Comparison of ENCODE assay signal across 18 cellular contexts in the genomic region with DNA sequence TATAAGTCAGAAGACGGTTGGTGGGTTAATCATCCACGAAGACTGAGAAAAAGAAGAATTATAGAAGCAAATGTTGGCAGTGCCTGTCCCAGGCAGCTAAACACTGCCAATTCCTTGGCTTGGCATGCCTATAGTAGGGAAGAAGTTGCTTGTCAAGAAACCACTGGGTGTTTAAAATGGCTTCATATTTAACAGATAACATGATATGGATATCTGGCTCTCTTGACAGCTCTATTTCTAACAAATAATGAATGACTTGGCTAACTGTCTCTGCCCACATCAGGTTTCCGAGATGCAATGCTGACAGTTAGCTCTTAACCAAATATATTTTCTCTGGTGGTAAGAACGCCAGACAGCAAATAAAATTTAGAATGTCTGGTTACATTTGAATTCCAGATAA.
A peak's percentile ranks its signal among the peaks of the same experiment; 100 is the strongest.
DNase-seq lines count a peak whose midpoint lies in the region; ATAC-seq and TF ChIP-seq lines count a peak whose summit lies in the region.
"Had no signal": no experiment of that assay in that cellular context is flagged by ENCODE, and none has a peak within 500 bp of the region (broad histone marks: within the 10 kb centered on the region; RNA-seq: fewer than 3 reads in every experiment).

No MANE protein-coding gene starts in this region.

- no peak overlapping the region for H3K9ac ChIP-seq in endodermal cell (ENCODE audit: extremely low read depth, low read length, poor library complexity, severe bottlenecking)
- H3K9ac ChIP-seq: BLaER1 had no signal

- H3K4me3 Mint-ChIP-seq in endodermal cell, result no peak overlapping the region
- H3K4me3 Mint-ChIP-seq: CD4-positive, alpha-beta memory T cell had no signal

- H3K27ac Mint-ChIP-seq in endodermal cell, result no peak overlapping the region

- TF ChIP-seq CTCF in psoas muscle (IDR thresholded peaks at IDR 0.05) (no peak), endodermal cell (conservative IDR thresholded peaks at IDR 0.05) (no peak)

- H3K9me3 ChIP-seq in psoas muscle (no peaks in the 10 kb centered on the region), endodermal cell (ENCODE audit: control insufficient read depth, low read length) (no peaks in the 10 kb centered on the region)
- H3K9me3 ChIP-seq: A549, BLaER1, SJCRH30 had no signal

- peaks cover 5% of the 10 kb centered on the region for H3K36me3 Mint-ChIP-seq in endodermal cell (ENCODE audit: low read depth)
- H3K36me3 Mint-ChIP-seq: CD4-positive, alpha-beta memory T cell had no signal

- H3K27me3 ChIP-seq in psoas muscle (ENCODE audit: insufficient read depth in 3 of 3, low read length in 2 of 3) (no peaks in the 10 kb centered on the region), endodermal cell (ENCODE audit: control insufficient read depth, insufficient read depth, low read length, poor library complexity, severe bottlenecking) (no peaks in the 10 kb centered on the region)
- H3K27me3 ChIP-seq: BLaER1, SJCRH30 had no signal

- DNase-seq in M059J (ENCODE audit: low read depth), result peak; percentile 31
- DNase-seq in astrocyte of the hippocampus (ENCODE audit: low read depth, low spot score), result peak; percentile 28
- no peak for DNase-seq in psoas muscle
- no peak for DNase-seq in NCI-H2107 (lab: John Stamatoyannopoulos, UW)
- no peak for DNase-seq in endodermal cell
- no peak for DNase-seq in DMS 273 treated with DMSO at 0.1 percent for 48 hours (lab: John Stamatoyannopoulos, UW)
- DNase-seq: GF-D8, GOT3, NCI-H1105 treated with DMSO at 0.1 percent for 48 hours, NCI-H187, NCI-H345, SJCRH30 had no signal

- H3K36me3 ChIP-seq in psoas muscle (ENCODE audit: insufficient read depth in 1 of 2, low read depth in 1 of 2) (no peaks in the 10 kb centered on the region), endodermal cell (ENCODE audit: control insufficient read depth, insufficient read depth, low read length) (no peaks in the 10 kb centered on the region)
- H3K36me3 ChIP-seq: BLaER1, SJCRH30 had no signal

- peak overlapping the region; percentile 72 for H3K27ac ChIP-seq in psoas muscle
- H3K27ac ChIP-seq in endodermal cell (ENCODE audit: low read depth, low read length), result no peak overlapping the region
- H3K27ac ChIP-seq: A549, BLaER1, SJCRH30 had no signal

- peaks cover 10% of the 10 kb centered on the region for H3K4me1 Mint-ChIP-seq in endodermal cell

- ATAC-seq in GM18861 (IDR thresholded peaks at IDR 0.05; ENCODE audit: unreplicated experiment) (peak; percentile 65), psoas muscle (peak in 3 of 4 donors; percentile 27 to 46 (median 39))
- ATAC-seq: A549, HCT116, Panc1 had no signal

- no peak overlapping the region for H3K4me3 ChIP-seq in psoas muscle
- no peak overlapping the region for H3K4me3 ChIP-seq in endodermal cell (ENCODE audit: low read length)
- H3K4me3 ChIP-seq: A549, BLaER1, SJCRH30 had no signal

- no peaks in the 10 kb centered on the region for H3K27me3 Mint-ChIP-seq in endodermal cell (ENCODE audit: insufficient read depth)

- WGBS in psoas muscle, 3 donors, result 26 to 45% (median 32%) methylated on average over 4 of the region's 4 CpGs
- WGBS in endodermal cell (ENCODE audit: insufficient coverage in 1 of 2, insufficient read length in 1 of 2), 2 experiments, result 77 to 88% methylated on average over 2 to 4 of the region's 4 CpGs

- intact Hi-C loops in psoas muscle (cut with DNase I), result no loop called here

- no peaks in the 10 kb centered on the region for H3K9me3 Mint-ChIP-seq in endodermal cell
- H3K9me3 Mint-ChIP-seq: CD4-positive, alpha-beta memory T cell had no signal

- H3K4me1 ChIP-seq in psoas muscle, result peaks cover 26% of the 10 kb centered on the region
- no peaks in the 10 kb centered on the region for H3K4me1 ChIP-seq in endodermal cell (ENCODE audit: control insufficient read depth, insufficient read depth, low read length)
- H3K4me1 ChIP-seq: BLaER1, SJCRH30 had no signal

Comparison
In these comparisons a context has a peak if more than half of its experiments do, and no peak if none do; other contexts are left out.
1. DNase-seq: peak in M059J (single experiment) and astrocyte of the hippocampus (single experiment); none in psoas muscle (0 of 2), NCI-H2107 (single experiment), endodermal cell (single experiment) and DMS 273 treated with DMSO at 0.1 percent for 48 hours (single experiment).